In genomic region chr13:32669030-32669646, GRCh38 we compare ENCODE assay signal across 8 cellular contexts.
DNase-seq lines count a peak whose midpoint lies in the region; ATAC-seq, FAIRE-seq and TF ChIP-seq lines count a peak whose summit lies in the region.

No MANE protein-coding gene starts in this region.

- H4K20me1 ChIP-seq in IMR-90 (ENCODE audit: insufficient read depth, low read length) (no peaks in the 10 kb centered on the region), neural progenitor cell (ENCODE audit: low read depth) (no peaks in the 10 kb centered on the region)

- H2BK15ac ChIP-seq in IMR-90 (ENCODE audit: low read depth, low read length) = no peak overlapping the region

- no peak overlapping the region for H3K56ac ChIP-seq in IMR-90 (ENCODE audit: extremely low read depth, insufficient read depth, low read length)

- H3K27me3 ChIP-seq in IMR-90 (ENCODE audit: control insufficient read depth, insufficient read depth, low read length) = no peaks in the 10 kb centered on the region
- H3K27me3 ChIP-seq in neural progenitor cell = no peaks in the 10 kb centered on the region

- no peak overlapping the region for H2BK20ac ChIP-seq in IMR-90 (ENCODE audit: low read depth, low read length)

- no peak overlapping the region for H3K14ac ChIP-seq in IMR-90 (replicated peaks; ENCODE audit: low read depth, low read length)

- H3K9me3 Mint-ChIP-seq in neural progenitor cell = no peaks in the 10 kb centered on the region

- no peak overlapping the region for H2AFZ ChIP-seq in IMR-90 (replicated peaks; ENCODE audit: low read length, poor library complexity)
- H2AFZ ChIP-seq in neural progenitor cell (replicated peaks) = no peak overlapping the region

- no peaks in the 10 kb centered on the region for H3K27me3 Mint-ChIP-seq in neural progenitor cell (ENCODE audit: insufficient read depth, low read depth)

- H3K9ac ChIP-seq in IMR-90 (ENCODE audit: low read depth, low read length) (no peak overlapping the region), neural progenitor cell (no peak overlapping the region)

- TF ChIP-seq CTCF in IMR-90 (conservative IDR thresholded peaks at IDR 0.05; ENCODE audit: low read depth, low read length) (peak; percentile 67), neural progenitor cell (IDR thresholded peaks at IDR 0.05) (peak; percentile 92)

- no peak overlapping the region for H2BK120ac ChIP-seq in IMR-90 (ENCODE audit: low read depth, low read length)

- H3K9me3 ChIP-seq in IMR-90 (ENCODE audit: control insufficient read depth, insufficient read depth, low read length) (no peaks in the 10 kb centered on the region), neural progenitor cell (ENCODE audit: low read depth) (no peaks in the 10 kb centered on the region)

- dilution Hi-C loops in IMR-90 (cut with HindIII; ENCODE audit: low sequenced_read_pairs, unreplicated experiment) = no loop called here

- H3K4ac ChIP-seq in IMR-90 (ENCODE audit: low read depth, low read length) = no peak overlapping the region

- H3K4me1 Mint-ChIP-seq in neural progenitor cell = no peaks in the 10 kb centered on the region

- no peak overlapping the region for H2AK5ac ChIP-seq in IMR-90 (ENCODE audit: low read depth, low read length)

- H3K18ac ChIP-seq in IMR-90 (ENCODE audit: low read depth, low read length) = no peak overlapping the region

- peaks cover 5 to 6% of the 10 kb centered on the region in 2 experiments; a peak in 3 of 4 replicates for H3K79me1 ChIP-seq in IMR-90 (ENCODE audit: low read depth in 1 of 2, low read length in 2 of 2)

- no peak for TF ChIP-seq POLR2A in IMR-90 (IDR thresholded peaks at IDR 0.05; ENCODE audit: low read depth, low read length)

- CTCF ChIA-PET in IMR-90 (lab: Yijun Ruan, JAX) = interaction anchor here (0.6 to 1.8 kb wide), 28 partner anchors 9 to 1063 kb away, joined by 3 to 10 read pairs (median 4); no protein-coding TSS in a partner anchor

- no peak overlapping the region for H2BK5ac ChIP-seq in IMR-90 (ENCODE audit: low read depth, low read length, poor library complexity, severe bottlenecking)

- H2AK9ac ChIP-seq in IMR-90 (replicated peaks; ENCODE audit: low read depth, low read length, poor library complexity) = no peak overlapping the region

- H4K91ac ChIP-seq in IMR-90 (ENCODE audit: insufficient read depth, low read depth, low read length) = no peak overlapping the region

- H3F3A ChIP-seq in neural progenitor cell (ENCODE audit: low read depth) = peaks cover 4% of the 10 kb centered on the region

- H3K4me3 ChIP-seq in IMR-90 (ENCODE audit: insufficient read depth, low read depth, low read length) (no peak overlapping the region), neural progenitor cell (no peak overlapping the region)

- POLR2A ChIA-PET in IMR-90 (lab: Charles Lee; ENCODE audit: unreplicated experiment) = interaction anchor here (0.6 kb wide), 1 partner anchor 30 kb away, joined by 5 read pairs; no protein-coding TSS in a partner anchor

- no CpG with 5 or more reads among the region's 3 CpGs for WGBS in IMR-90 (ENCODE audit: extremely low coverage in 2 of 2, insufficient read length in 1 of 2), 2 experiments

- FAIRE-seq in endometrium (lab: Jason Lieb, UNC) = peak; percentile 73

- peaks cover 7% of the 10 kb centered on the region for H3K36me3 ChIP-seq in IMR-90 (ENCODE audit: control insufficient read depth, insufficient read depth, low read length)
- H3K36me3 ChIP-seq in neural progenitor cell = peaks cover 3% of the 10 kb centered on the region

- H3K27ac Mint-ChIP-seq in neural progenitor cell = no peak overlapping the region

- H3K4me1 ChIP-seq in IMR-90 (ENCODE audit: control insufficient read depth, insufficient read depth, low read length) (no peaks in the 10 kb centered on the region), neural progenitor cell (no peaks in the 10 kb centered on the region)

- H3K27ac ChIP-seq in IMR-90 (ENCODE audit: insufficient read depth, low read length) = no peak overlapping the region
- H3K27ac ChIP-seq in neural progenitor cell = no peak overlapping the region

- peaks cover 19% of the 10 kb centered on the region for H3K36me3 Mint-ChIP-seq in neural progenitor cell

- H4K8ac ChIP-seq in IMR-90 (ENCODE audit: low read depth in 2 of 2, low read length in 2 of 2) = no peak overlapping the region

- intact Hi-C loops in IMR-90 (cut with micrococcal nuclease) = no loop called here

- DNase-seq in DMS 273 (lab: John Stamatoyannopoulos, UW; ENCODE audit: unreplicated experiment) = peak; percentile 69
- DNase-seq in DMS 273 treated with DMSO at 0.1 percent for 48 hours (lab: John Stamatoyannopoulos, UW) = no peak
- DNase-seq in IMR-90 = peak; percentile 67
- peak; percentile 7 for DNase-seq in OCI-M2 (lab: John Stamatoyannopoulos, UW; ENCODE audit: unreplicated experiment)
- peak; percentile 76 for DNase-seq in neural progenitor cell (ENCODE audit: low spot score)

- H3K4me3 Mint-ChIP-seq in neural progenitor cell = no peak overlapping the region

- ATAC-seq in IMR-90 (ENCODE audit: low read depth) (peak; percentile 64; the same call in 1 of the 2 replicates), HG02571 (IDR thresholded peaks at IDR 0.05; ENCODE audit: unreplicated experiment) (no peak), HG03108 (IDR thresholded peaks at IDR 0.05; ENCODE audit: unreplicated experiment) (no peak)

- no TSS peak for BruUV-seq in IMR-90 (replicated peaks; lab: Mats Ljungman, UMichigan)

- no peak overlapping the region for H3K23ac ChIP-seq in IMR-90 (ENCODE audit: low read depth, low read length)

- no peaks in the 10 kb centered on the region for H3K79me2 ChIP-seq in neural progenitor cell (ENCODE audit: low read depth)

- peak; percentile 54 for TF ChIP-seq RAD21 in IMR-90 (IDR thresholded peaks at IDR 0.05; ENCODE audit: low read length)

- no peak overlapping the region for H4K5ac ChIP-seq in IMR-90 (ENCODE audit: low read depth, low read length)

- in situ Hi-C loops in IMR-90 (cut with MboI; ENCODE audit: low sequenced_read_pairs) = no loop called here

- H3K4me2 ChIP-seq in IMR-90 (ENCODE audit: low read depth, low read length) (no peak overlapping the region), neural progenitor cell (no peak overlapping the region)

- H3K9me1 ChIP-seq in IMR-90 (ENCODE audit: insufficient read depth, low read length) = no peaks in the 10 kb centered on the region

TF ChIP-seq in IMR-90, 13 proteins besides CTCF, POLR2A, EP300 and RAD21:
- no peak for TF ChIP-seq USF2 (IDR thresholded peaks at IDR 0.05; ENCODE audit: low read depth, low read length)
- TF ChIP-seq SMC3 (IDR thresholded peaks at IDR 0.05; ENCODE audit: low read depth, low read length) = peak; percentile 56
